Comparison of ENCODE assay signal across 8 cellular contexts in genomic region chr11:128522943-128523518, GRCh38.
A peak's percentile ranks its signal among the peaks of the same experiment; 100 is the strongest.
DNase-seq lines count a peak whose midpoint lies in the region; ATAC-seq and TF ChIP-seq lines count a peak whose summit lies in the region.

No MANE protein-coding gene starts in this region.

- intact Hi-C loops in psoas muscle (cut with DNase I), result no loop called here

- H3K4me1 Mint-ChIP-seq in WTC11, result peaks cover 60% of the 10 kb centered on the region

- H3K4me1 ChIP-seq in endocrine pancreas (ENCODE audit: control insufficient read depth, insufficient read depth, low read length) (peaks cover 6% of the 10 kb centered on the region), psoas muscle (peaks cover 18% of the 10 kb centered on the region)

- no peaks in the 10 kb centered on the region for H3K36me3 ChIP-seq in endocrine pancreas (ENCODE audit: control insufficient read depth, insufficient read depth, low read length)
- H3K36me3 ChIP-seq in psoas muscle (ENCODE audit: insufficient read depth in 1 of 2, low read depth in 1 of 2), result no peaks in the 10 kb centered on the region

- no peaks in the 10 kb centered on the region for H3K36me3 Mint-ChIP-seq in WTC11

- CTCF ChIA-PET in WTC11 (lab: Charles Lee), result interaction anchor here (1.0 kb wide), 2 partner anchors 39 to 365 kb away, joined by 4 read pairs; no protein-coding TSS in a partner anchor

- no peaks in the 10 kb centered on the region for H3K27me3 ChIP-seq in endocrine pancreas (ENCODE audit: control insufficient read depth, insufficient read depth, low read length)
- no peaks in the 10 kb centered on the region for H3K27me3 ChIP-seq in psoas muscle (ENCODE audit: insufficient read depth in 3 of 3, low read length in 2 of 3)

- H3K27ac Mint-ChIP-seq in WTC11, result no peak overlapping the region

- POLR2A ChIA-PET in WTC11 (lab: Charles Lee), result no interaction called here

- peak overlapping the region; percentile 84 for H3K4me3 Mint-ChIP-seq in WTC11

- H3K4me3 ChIP-seq in endocrine pancreas (ENCODE audit: control insufficient read depth, insufficient read depth, low read length) (peak overlapping the region; percentile 8), psoas muscle (peak overlapping the region; percentile 88)

- peak overlapping the region; percentile 93 for H3K27ac ChIP-seq in psoas muscle

- peaks cover 42% of the 10 kb centered on the region for H3K27me3 Mint-ChIP-seq in WTC11 (ENCODE audit: low read depth)

- H3K9me3 ChIP-seq in endocrine pancreas (ENCODE audit: control insufficient read depth, low read length) (no peaks in the 10 kb centered on the region), psoas muscle (no peaks in the 10 kb centered on the region)

- TF ChIP-seq CTCF in WTC11 (IDR thresholded peaks at IDR 0.05), result no peak
- no peak for TF ChIP-seq CTCF in psoas muscle (IDR thresholded peaks at IDR 0.05)

- no peak overlapping the region for H3K9ac ChIP-seq in endocrine pancreas (ENCODE audit: control insufficient read depth, insufficient read depth, low read length)

- no peaks in the 10 kb centered on the region for H3K9me3 Mint-ChIP-seq in WTC11

- WGBS in psoas muscle, 3 donors, result 20 to 31% (median 23%) methylated on average over 6 of the region's 6 CpGs

- no peak for ATAC-seq in WTC11
- ATAC-seq in psoas muscle, result no peak
- ATAC-seq in HG03175 (IDR thresholded peaks at IDR 0.05; ENCODE audit: unreplicated experiment), result no peak
- ATAC-seq in GM18858 (IDR thresholded peaks at IDR 0.05; ENCODE audit: unreplicated experiment), result no peak

- peak; percentile 50 for DNase-seq in DMS79 treated with DMSO at 0.1 percent for 48 hours (lab: John Stamatoyannopoulos, UW)
- no peak for DNase-seq in DMS79 (lab: John Stamatoyannopoulos, UW)
- no peak for DNase-seq in WTC11 (ENCODE audit: low spot score)
- no peak for DNase-seq in psoas muscle
- DNase-seq in HUDEP-2 (lab: John Stamatoyannopoulos, UW; ENCODE audit: unreplicated experiment in 76 of 76), result no peak

TF ChIP-seq in WTC11, 78 proteins besides CTCF, POLR2A, EP300 and RAD21:
- TF ChIP-seq ZNF232 (CRISPR knock-in tag; IDR thresholded peaks at IDR 0.05) (no peak), ZNF416 (CRISPR knock-in tag; IDR thresholded peaks at IDR 0.05) (no peak), RELA (CRISPR knock-in tag; IDR thresholded peaks at IDR 0.05; ENCODE audit: borderline replicate concordance) (no peak), USF1 (CRISPR knock-in tag; IDR thresholded peaks at IDR 0.05) (no peak)
